ENCODE assay signal across 10 cellular contexts in genomic region chrX:11540532-11541377, GRCh38.
DNase-seq lines count a peak whose midpoint lies in the region; ATAC-seq and TF ChIP-seq lines count a peak whose summit lies in the region.
"Had no signal": no experiment of that assay in that cellular context is flagged by ENCODE, and none has a peak within 500 bp of the region (broad histone marks: within the 10 kb centered on the region; RNA-seq: fewer than 3 reads in every experiment).

No MANE protein-coding gene starts in this region.

- no peaks in the 10 kb centered on the region for H3K36me3 ChIP-seq in prostate gland

- H3K4me3 ChIP-seq in NB4 (ENCODE audit: low read depth, low read length) = no peak overlapping the region
- H3K4me3 ChIP-seq in prostate gland = no peak overlapping the region

- TF ChIP-seq CTCF in NB4 (IDR thresholded peaks at IDR 0.05; ENCODE audit: low read depth, low read length) (no peak), prostate gland (IDR thresholded peaks at IDR 0.05) (no peak)

- H3K27ac ChIP-seq in prostate gland = no peak overlapping the region

- 66% methylated on average over 4 of the region's 4 CpGs for WGBS in prostate gland

- H3K4me3 Mint-ChIP-seq in T-helper 17 cell = no peak overlapping the region

- no peak overlapping the region for H3K27ac Mint-ChIP-seq in T-helper 17 cell

- no peaks in the 10 kb centered on the region for H3K9me3 ChIP-seq in T-helper 17 cell (ENCODE audit: control insufficient read depth, low read length, poor library complexity, severe bottlenecking)
- no peaks in the 10 kb centered on the region for H3K9me3 ChIP-seq in prostate gland

- TF ChIP-seq POLR2A in NB4 (IDR thresholded peaks at IDR 0.05; ENCODE audit: extremely low read depth, insufficient read length) (no peak), prostate gland (IDR thresholded peaks at IDR 0.05) (no peak)

- H3K27me3 Mint-ChIP-seq in T-helper 17 cell = peaks cover 5% of the 10 kb centered on the region

- H3K4me1 ChIP-seq in prostate gland (replicated peaks) = no peaks in the 10 kb centered on the region

- no peaks in the 10 kb centered on the region for H3K36me3 Mint-ChIP-seq in T-helper 17 cell (ENCODE audit: low read depth)

- intact Hi-C loops in prostate gland (cut with DNase I) = no loop called here

- ATAC-seq in GM18868 (IDR thresholded peaks at IDR 0.05; ENCODE audit: unreplicated experiment) (peak; percentile 87), HG02642 (IDR thresholded peaks at IDR 0.05; ENCODE audit: poor library complexity, unreplicated experiment) (peak; percentile 95), T-helper 17 cell (no peak)

- peak; percentile 15 for DNase-seq in NB4 (ENCODE audit: low read depth)
- DNase-seq in myocyte (ENCODE audit: low read depth) = peak; percentile 80
- DNase-seq in NCI-H1092 treated with DMSO at 0.1 percent for 48 hours (lab: John Stamatoyannopoulos, UW) = no peak
- DNase-seq in T-helper 17 cell = no peak
- no peak for DNase-seq in cerebellar nuclear complex (lab: John Stamatoyannopoulos, UW)
- DNase-seq in prostate gland (ENCODE audit: low spot score) = no peak
- DNase-seq: small intestine, T1000 had no signal

- no peaks in the 10 kb centered on the region for H3K4me1 Mint-ChIP-seq in T-helper 17 cell

- H3K27me3 ChIP-seq in prostate gland (replicated peaks; ENCODE audit: insufficient read depth) = no peaks in the 10 kb centered on the region

Comparison
In these comparisons a context has a peak if more than half of its experiments do, and no peak if none do; other contexts are left out.
1. DNase-seq: peak in NB4 (single experiment) and myocyte (single experiment); none in NCI-H1092 treated with DMSO at 0.1 percent for 48 hours (single experiment), T-helper 17 cell (0 of 3), cerebellar nuclear complex (0 of 2) and prostate gland (single experiment).